ENCODE assay signal across 8 cellular contexts in the genomic region with DNA sequence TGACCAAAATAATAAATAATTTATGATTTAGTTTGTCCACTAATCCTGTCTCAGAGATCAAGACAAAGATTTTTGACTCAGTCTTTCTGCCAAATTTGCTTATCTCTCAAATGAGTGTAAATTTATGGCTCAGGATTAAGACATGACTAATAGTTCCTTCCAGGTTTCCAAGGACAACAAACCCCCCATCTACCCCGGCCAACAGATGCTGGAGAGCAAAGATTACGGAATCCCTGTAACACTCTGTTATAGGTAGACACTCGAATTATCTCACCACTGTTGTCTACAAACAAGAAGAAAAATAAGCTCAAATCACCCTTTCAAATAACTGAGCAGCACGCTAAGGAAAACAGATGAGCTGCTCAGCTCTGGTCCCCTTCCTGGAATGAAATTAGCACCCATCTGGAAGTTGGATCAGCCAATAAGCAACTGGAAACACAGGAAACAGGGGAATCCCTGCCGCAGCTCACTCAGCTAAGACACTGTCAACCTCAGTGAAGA. TPM values are rescaled to one million over a fixed set of nuclear protein-coding genes. Genes with fewer than 3 reads are reported as not detected.
DNase-seq lines count a peak whose midpoint lies in the region.

No MANE protein-coding gene starts in this region.

- DNase-seq in DMS 273 treated with DMSO at 0.1 percent for 48 hours (lab: John Stamatoyannopoulos, UW) (peak; percentile 13), SJSA1 (ENCODE audit: low read depth in 1 of 2, low spot score in 2 of 2) (peak in 1 of 2 experiments; percentile 55), glomerular endothelial cell (ENCODE audit: extremely low read depth, low read depth, low spot score) (peak; percentile 87), cortex of kidney (lab: John Stamatoyannopoulos, UW) (no peak), occipital lobe (lab: John Stamatoyannopoulos, UW) (no peak)
- no peak for DNase-seq in activated CD4-positive, alpha-beta T cell treated with anti-CD3 and anti-CD28 coated beads for 1 hour
- DNase-seq in stimulated activated naive CD4-positive, alpha-beta T cell (lab: John Stamatoyannopoulos, UW) = no peak

- peaks cover 34% of the 10 kb centered on the region for H3K4me1 ChIP-seq in SJSA1 (replicated peaks)
- H3K4me1 ChIP-seq in rectal smooth muscle tissue (ENCODE audit: control insufficient read depth, insufficient read depth, low read length) = peaks cover 25% of the 10 kb centered on the region

- H3K36me3 ChIP-seq in SJSA1 = no peaks in the 10 kb centered on the region
- no peaks in the 10 kb centered on the region for H3K36me3 ChIP-seq in rectal smooth muscle tissue (ENCODE audit: control insufficient read depth, insufficient read depth, low read length)

- H3K9ac ChIP-seq in rectal smooth muscle tissue (ENCODE audit: low read length) = no peak overlapping the region

- no peaks in the 10 kb centered on the region for H3K9me3 ChIP-seq in SJSA1 (replicated peaks)

- peak overlapping the region; percentile 1; the same call in 1 of the 2 replicates for H3K4me3 ChIP-seq in SJSA1
- peak overlapping the region; percentile 1 for H3K4me3 ChIP-seq in rectal smooth muscle tissue (ENCODE audit: low read length)

- peak overlapping the region; percentile 33; the same call in 1 of the 2 replicates for H3K27ac ChIP-seq in SJSA1
- H3K27ac ChIP-seq in rectal smooth muscle tissue (ENCODE audit: low read depth, low read length) = peak overlapping the region; percentile 75

- H3K27me3 ChIP-seq in SJSA1 (replicated peaks) (no peaks in the 10 kb centered on the region), rectal smooth muscle tissue (ENCODE audit: control insufficient read depth, insufficient read depth, low read length) (no peaks in the 10 kb centered on the region)

RNA-seq across cellular contexts. Expression of a gene that starts 56.8 kb away (rescaled TPM):
- 10.2 and 429 TPM in 2 replicates for total RNA-seq in SJSA1 (2014; rRNA removed; shearing (Covaris generic))
- total RNA-seq in glomerular endothelial cell = 122 and 126 TPM in 2 replicates
- 14.5 TPM for total RNA-seq in occipital lobe

Comparison
In these comparisons a context has a peak if more than half of its experiments do, and no peak if none do; other contexts are left out.
1. DNase-seq: peak in DMS 273 treated with DMSO at 0.1 percent for 48 hours (single experiment) and glomerular endothelial cell (single experiment); none in cortex of kidney (single experiment), occipital lobe (single experiment), activated CD4-positive, alpha-beta T cell treated with anti-CD3 and anti-CD28 coated beads for 1 hour (single experiment) and stimulated activated naive CD4-positive, alpha-beta T cell (0 of 6).